ENCODE assay signal across 9 cellular contexts in the genomic region with DNA sequence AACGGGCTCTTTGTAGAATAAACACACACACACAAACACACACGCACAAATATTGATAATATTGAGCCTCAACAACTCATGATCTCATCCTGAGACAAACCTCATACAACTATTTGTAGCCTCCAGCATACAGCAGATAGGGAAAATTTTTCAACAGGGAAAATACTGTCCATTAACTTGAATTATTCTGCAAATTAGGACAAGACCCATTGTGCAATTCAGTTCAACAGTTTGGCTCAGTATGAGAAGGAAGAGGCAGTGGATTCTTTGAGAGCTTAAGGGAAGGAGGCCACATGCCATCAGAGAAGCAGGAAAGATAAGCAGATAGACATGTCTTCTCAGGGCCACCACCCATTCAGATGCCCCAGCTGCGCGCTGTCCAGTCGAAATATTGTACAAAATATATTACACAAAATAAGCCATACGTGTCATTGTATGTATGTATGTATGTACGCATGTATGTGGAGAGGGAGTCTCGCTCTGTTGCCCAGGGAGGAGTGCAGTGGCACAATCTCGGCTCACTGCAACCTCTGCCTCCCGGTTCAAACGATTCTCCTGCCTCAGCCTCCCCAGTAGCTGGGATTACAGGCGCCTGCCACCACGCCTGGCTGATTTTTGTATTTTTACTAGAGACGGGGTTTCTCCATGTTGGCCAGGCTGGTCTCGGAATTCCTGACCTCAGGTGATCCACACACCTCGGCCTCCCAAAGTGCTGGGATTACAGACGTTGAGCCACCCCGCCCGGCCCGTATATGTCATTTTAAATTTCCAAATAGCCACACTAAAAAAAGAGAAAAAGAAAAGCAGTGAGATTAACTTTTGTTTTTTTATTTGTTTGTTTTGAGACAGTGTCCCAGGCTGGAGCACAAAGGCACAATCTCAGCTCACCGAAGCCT. TPM values are rescaled to one million over a fixed set of nuclear protein-coding genes. Genes with fewer than 3 reads are reported as not detected.
DNase-seq lines count a peak whose midpoint lies in the region; ATAC-seq, FAIRE-seq and TF ChIP-seq lines count a peak whose summit lies in the region.
"Had no signal": no experiment of that assay in that cellular context is flagged by ENCODE, and none has a peak within 500 bp of the region (broad histone marks: within the 10 kb centered on the region; RNA-seq: fewer than 3 reads in every experiment).

No MANE protein-coding gene starts in this region.

- peaks cover 94% of the 10 kb centered on the region for H3K79me2 ChIP-seq in astrocyte (ENCODE audit: insufficient read depth, low read length)

- H3K27me3 ChIP-seq in astrocyte (ENCODE audit: insufficient read depth, low read length) (no peaks in the 10 kb centered on the region), vagina (no peaks in the 10 kb centered on the region)

- no peaks in the 10 kb centered on the region for H3K9me3 ChIP-seq in astrocyte (ENCODE audit: insufficient read depth, low read depth, low read length)
- no peaks in the 10 kb centered on the region for H3K9me3 ChIP-seq in vagina

- no peak for TF ChIP-seq POLR2A in vagina (IDR thresholded peaks at IDR 0.05)

- FAIRE-seq in astrocyte (lab: Jason Lieb, UNC): no peak
- FAIRE-seq: GM12892 had no signal

- no peak for ATAC-seq in stimulated activated naive CD8-positive, alpha-beta T cell treated with anti-CD3 and anti-CD28 coated beads, Interleukin-15, Interleukin-2, amounts not matched to agents 100 U/mL and 50 U/mL, for 24 hours
- ATAC-seq in memory B cell (ENCODE audit: low read depth) (no peak), HG03135 (IDR thresholded peaks at IDR 0.05; ENCODE audit: unreplicated experiment) (no peak)

- H3K4me2 ChIP-seq in astrocyte (ENCODE audit: low read length): peak overlapping the region; percentile 86

- peak overlapping the region; percentile 96 for H3K9ac ChIP-seq in astrocyte (ENCODE audit: low read length)

- H3K4me1 Mint-ChIP-seq in stimulated activated naive CD8-positive, alpha-beta T cell treated with anti-CD3 and anti-CD28 coated beads, Interleukin-15, Interleukin-2, amounts not matched to agents 100 ng/mL and 50 ng/mL, for 24 hours (ENCODE audit: low read depth): peaks cover 82% of the 10 kb centered on the region
- H3K4me1 Mint-ChIP-seq in astrocyte (ENCODE audit: low read depth, unreplicated experiment) (peaks cover 57% of the 10 kb centered on the region), memory B cell (peaks cover 61% of the 10 kb centered on the region)

- TF ChIP-seq CTCF in astrocyte (IDR thresholded peaks at IDR 0.05; ENCODE audit: insufficient read depth, low read depth, low read length) (no peak), vagina (IDR thresholded peaks at IDR 0.05) (no peak)

- peak overlapping the region; percentile 89 for H3K27ac Mint-ChIP-seq in stimulated activated naive CD8-positive, alpha-beta T cell treated with anti-CD3 and anti-CD28 coated beads, Interleukin-15, Interleukin-2, amounts not matched to agents 100 ng/mL and 50 ng/mL, for 24 hours
- peak overlapping the region; percentile 87 for H3K27ac Mint-ChIP-seq in astrocyte (ENCODE audit: unreplicated experiment)
- peak overlapping the region; percentile 99 for H3K27ac Mint-ChIP-seq in memory B cell

- H3K4me1 ChIP-seq in astrocyte (ENCODE audit: insufficient read depth, low read length): peaks cover 20% of the 10 kb centered on the region
- H3K4me1 ChIP-seq in vagina: peaks cover 78% of the 10 kb centered on the region

- peaks cover 45% of the 10 kb centered on the region for H4K20me1 ChIP-seq in astrocyte (ENCODE audit: insufficient read depth, low read length)

- H3K9me3 Mint-ChIP-seq in stimulated activated naive CD8-positive, alpha-beta T cell treated with anti-CD3 and anti-CD28 coated beads, Interleukin-15, Interleukin-2, amounts not matched to agents 100 ng/mL and 50 ng/mL, for 24 hours: no peaks in the 10 kb centered on the region
- H3K9me3 Mint-ChIP-seq in astrocyte (ENCODE audit: unreplicated experiment): no peaks in the 10 kb centered on the region
- H3K9me3 Mint-ChIP-seq in memory B cell: no peaks in the 10 kb centered on the region

- peaks cover 29% of the 10 kb centered on the region for H3K36me3 Mint-ChIP-seq in stimulated activated naive CD8-positive, alpha-beta T cell treated with anti-CD3 and anti-CD28 coated beads, Interleukin-15, Interleukin-2, amounts not matched to agents 100 ng/mL and 50 ng/mL, for 24 hours (ENCODE audit: low read depth)
- H3K36me3 Mint-ChIP-seq in astrocyte (ENCODE audit: low read depth, unreplicated experiment) (peaks cover 13% of the 10 kb centered on the region), memory B cell (peaks cover 6% of the 10 kb centered on the region)

- peak overlapping the region; percentile 85 for H3K4me3 ChIP-seq in astrocyte (ENCODE audit: insufficient read depth, low read depth, low read length)
- H3K4me3 ChIP-seq in vagina: peak overlapping the region; percentile 70 to 100

- H3K27ac ChIP-seq in astrocyte (ENCODE audit: low read depth, low read length) (no peak overlapping the region), vagina (peak overlapping the region; percentile 100)

- H3K36me3 ChIP-seq in astrocyte (ENCODE audit: insufficient read depth, low read length): no peaks in the 10 kb centered on the region
- no peaks in the 10 kb centered on the region for H3K36me3 ChIP-seq in vagina

- peak overlapping the region; percentile 88 for H3K4me3 Mint-ChIP-seq in stimulated activated naive CD8-positive, alpha-beta T cell treated with anti-CD3 and anti-CD28 coated beads, Interleukin-15, Interleukin-2, amounts not matched to agents 100 ng/mL and 50 ng/mL, for 24 hours
- H3K4me3 Mint-ChIP-seq in astrocyte (ENCODE audit: unreplicated experiment) (peak overlapping the region; percentile 90), memory B cell (peak overlapping the region; percentile 85)

- no peaks in the 10 kb centered on the region for H3K27me3 Mint-ChIP-seq in stimulated activated naive CD8-positive, alpha-beta T cell treated with anti-CD3 and anti-CD28 coated beads, Interleukin-15, Interleukin-2, amounts not matched to agents 100 ng/mL and 50 ng/mL, for 24 hours
- H3K27me3 Mint-ChIP-seq in astrocyte (ENCODE audit: low read depth, unreplicated experiment) (no peaks in the 10 kb centered on the region), memory B cell (no peaks in the 10 kb centered on the region)

- H2AFZ ChIP-seq in astrocyte (ENCODE audit: low read depth, low read length): no peak overlapping the region

- intact Hi-C loops in vagina (cut with DNase I): no loop called here

- DNase-seq in stimulated activated naive CD8-positive, alpha-beta T cell treated with anti-CD3 and anti-CD28 coated beads, Interleukin-15, Interleukin-2, amounts not matched to agents 100 U/mL and 50 U/mL, for 24 hours: no peak
- no peak for DNase-seq in astrocyte (ENCODE audit: low read depth)
- DNase-seq in memory B cell (ENCODE audit: low spot score in 2 of 2): no peak
- no peak for DNase-seq in vagina (ENCODE audit: extremely low spot score in 2 of 2)
- no peak for DNase-seq in DMS79 (lab: John Stamatoyannopoulos, UW)
- no peak for DNase-seq in globus pallidus (ENCODE audit: low spot score)

RNA-seq across cellular contexts. Expression of a gene that starts 1.8 kb away (rescaled TPM):
- total RNA-seq in astrocyte (64.2 and 68.7 TPM in 2 replicates), vagina (67.5 TPM)

RNA-seq across cellular contexts. Expression of a gene that starts 52.6 kb away (rescaled TPM):
- 29.0 and 34.9 TPM in 2 replicates for total RNA-seq in astrocyte
- total RNA-seq in vagina: 59.4 TPM

RNA-seq across cellular contexts. Expression of a gene that starts 56.1 kb away (rescaled TPM):
- total RNA-seq in astrocyte (192 and 209 TPM in 2 replicates), vagina (148 TPM)
